26 cellular contexts compared by ENCODE assay signal in the genomic region with DNA sequence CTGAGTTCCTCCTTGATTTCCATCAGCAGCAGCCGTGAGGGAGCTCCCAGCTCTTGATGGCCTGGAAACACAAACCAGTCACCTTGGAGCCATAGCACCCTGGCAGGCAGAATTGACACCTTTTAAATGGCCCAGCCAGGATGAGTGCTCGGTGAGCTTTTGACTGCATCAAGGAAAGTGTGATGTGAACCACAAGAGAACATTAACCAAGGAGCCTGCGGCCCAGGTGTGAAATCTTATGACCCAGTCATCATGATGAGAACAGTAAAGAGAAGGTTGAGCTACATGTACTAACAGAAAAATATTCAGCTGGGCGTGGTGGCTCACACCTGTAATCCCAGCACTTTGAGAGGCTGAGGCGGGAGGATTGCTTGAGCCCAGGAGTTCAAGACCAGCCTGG.
"Had no signal": no experiment of that assay in that cellular context is flagged by ENCODE, and none has a peak within 500 bp of the region (broad histone marks: within the 10 kb centered on the region; RNA-seq: fewer than 3 reads in every experiment).

No MANE protein-coding gene starts in this region.

- H3K27ac ChIP-seq: colonic mucosa, esophagus squamous epithelium, lower lobe of right lung, prostate gland, right atrium auricular region, testis, tibial artery had no signal

- H3K27ac Mint-ChIP-seq: dendritic cell treated with granulocyte-macrophage colony-stimulating factor and Interleukin-4, amounts not matched to agents 40 ng/mL and 50 ng/mL, for 4 days; nephron progenitor cell; type B pancreatic cell had no signal

- H3K4me1 Mint-ChIP-seq: nephron progenitor cell had no signal

- H3K9me3 ChIP-seq: colonic mucosa, esophagus squamous epithelium, lower lobe of right lung, prostate gland, right atrium auricular region, testis, tibial artery had no signal

- FAIRE-seq: endothelial cell of umbilical vein, keratinocyte had no signal

- H3K27me3 Mint-ChIP-seq: dendritic cell treated with granulocyte-macrophage colony-stimulating factor and Interleukin-4, amounts not matched to agents 40 ng/mL and 50 ng/mL, for 4 days; type B pancreatic cell had no signal

- H3K4me3 Mint-ChIP-seq: dendritic cell treated with granulocyte-macrophage colony-stimulating factor and Interleukin-4, amounts not matched to agents 40 ng/mL and 50 ng/mL, for 4 days; nephron progenitor cell; type B pancreatic cell had no signal

- H3K9me3 Mint-ChIP-seq: dendritic cell treated with granulocyte-macrophage colony-stimulating factor and Interleukin-4, amounts not matched to agents 40 ng/mL and 50 ng/mL, for 4 days; nephron progenitor cell; type B pancreatic cell had no signal

- DNase-seq: colonic mucosa; effector CD8-positive, alpha-beta T cell; erythroblast; esophagus squamous epithelium; foreskin melanocyte; hypothalamus; left ventricle myocardium superior; lower lobe of right lung; nephron progenitor cell; nucleus accumbens; stimulated activated CD4-positive, alpha-beta T cell treated with anti-CD3 and anti-CD28 coated beads, Interleukin-12 subunit alpha, Interleukin-12 subunit beta, amount 100 ng/mL, for 4 hours; stimulated activated CD4-positive, alpha-beta T cell treated with anti-CD3 and anti-CD28 coated beads, Interleukin-1b, Interleukin-23, amount 100 ng/mL, for 48 hours; stimulated activated CD4-positive, alpha-beta T cell treated with anti-CD3 and anti-CD28 coated beads, Interleukin-4, amount 100 ng/mL, for 1 hour; stimulated activated CD8-positive, alpha-beta memory T cell treated with anti-CD3 and anti-CD28 coated beads, Interleukin-4, amount 100 ng/mL, for 48 hours; stimulated activated naive CD8-positive, alpha-beta T cell treated with anti-CD3 and anti-CD28 coated beads, Interleukin-15, Interleukin-2, amounts not matched to agents 100 U/mL and 50 U/mL, for 24 hours; substantia nigra; testis; tibial artery had no signal

- H3K4me3 ChIP-seq: colonic mucosa, esophagus squamous epithelium, lower lobe of right lung, prostate gland, right atrium auricular region, smooth muscle cell, testis, tibial artery had no signal

- ATAC-seq: left ventricle myocardium superior; lower lobe of right lung; sciatic nerve; stimulated activated naive CD8-positive, alpha-beta T cell treated with anti-CD3 and anti-CD28 coated beads, Interleukin-15, Interleukin-2, amounts not matched to agents 100 U/mL and 50 U/mL, for 24 hours had no signal

- H3K27me3 ChIP-seq: colonic mucosa, esophagus squamous epithelium, right atrium auricular region, testis, tibial artery had no signal

- H3K4me1 ChIP-seq: colonic mucosa, esophagus squamous epithelium, lower lobe of right lung, prostate gland, testis, tibial artery had no signal
